8 cellular contexts compared by ENCODE assay signal in the genomic region with DNA sequence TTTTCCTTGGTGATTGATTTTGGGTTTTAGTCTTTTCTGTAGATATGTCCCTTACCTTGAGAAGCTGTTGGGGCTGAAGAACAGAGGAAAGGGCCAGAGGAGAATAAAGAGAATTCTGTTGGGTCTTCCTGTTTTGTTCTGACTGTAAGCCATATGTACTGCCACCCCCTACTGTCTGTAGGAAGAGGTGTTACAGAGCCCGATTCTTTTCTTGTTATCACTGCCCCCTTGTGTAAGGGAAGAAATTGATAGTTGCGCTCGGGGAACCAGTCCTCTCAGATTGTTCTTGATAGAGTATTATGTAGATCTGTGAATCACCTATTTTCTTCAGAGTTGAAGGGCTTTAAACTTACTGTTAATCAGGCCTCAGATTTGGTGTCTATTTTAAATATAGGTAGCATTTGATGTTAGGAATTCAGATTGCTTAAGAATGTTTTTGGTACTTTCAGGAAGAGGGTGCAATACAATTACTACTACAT. TPM values are rescaled to one million over a fixed set of nuclear protein-coding genes. Genes with fewer than 3 reads are reported as not detected.
A peak's percentile ranks its signal among the peaks of the same experiment; 100 is the strongest.
DNase-seq lines count a peak whose midpoint lies in the region; ATAC-seq, FAIRE-seq and TF ChIP-seq lines count a peak whose summit lies in the region.

No MANE protein-coding gene starts in this region.

- TF ChIP-seq CTCF in A549 (IDR thresholded peaks at IDR 0.05) (peak; percentile 100), GM13976 (IDR thresholded peaks at IDR 0.05; ENCODE audit: borderline replicate concordance, control extremely low read depth, extremely low read depth, insufficient read depth, missing control alignments) (peak; percentile 63)

- POLR2A ChIA-PET in A549 (lab: Yijun Ruan, JAX): interaction anchor here (1.0 kb wide), 3 partner anchors 164 to 189 kb away, joined by 3 to 4 read pairs (median 4); no protein-coding TSS in a partner anchor

- TF ChIP-seq POLR2A in A549 (IDR thresholded peaks at IDR 0.05; ENCODE audit: low read length): no peak

- peak; percentile 98 to 99 for TF ChIP-seq RAD21 in A549 (conservative IDR thresholded peaks at IDR 0.05 in 1 of 2, IDR thresholded peaks at IDR 0.05 in 1 of 2)

- H3K9me3 ChIP-seq in A549: 0 out of 3 replicates have a peak, but pooled peaks cover 4% of the 10 kb centered on the region

- peak overlapping the region; percentile 98 for H3K4me3 ChIP-seq in A549

- peak; percentile 93 to 98 for DNase-seq in A549 (ENCODE audit: low read depth in 1 of 2, low spot score in 1 of 2)
- peak; percentile 81 for DNase-seq in GM13976 (ENCODE audit: low spot score)
- DNase-seq in NCI-H2081 (lab: John Stamatoyannopoulos, UW): peak; percentile 85 to 93
- peak; percentile 21 for DNase-seq in T-helper 9 cell
- peak; percentile 73 for DNase-seq in central memory CD4-positive, alpha-beta T cell
- peak; percentile 91 for DNase-seq in left kidney (ENCODE audit: low read depth, low spot score)
- DNase-seq in stimulated activated CD8-positive, alpha-beta memory T cell treated with anti-CD3 and anti-CD28 coated beads, Interleukin-12 subunit alpha, Interleukin-12 subunit beta, amount 100 ng/mL, for 1 hour (ENCODE audit: low read depth): peak; percentile 25

- ATAC-seq in A549 (peak; percentile 65 to 87), HG02981 (IDR thresholded peaks at IDR 0.05; ENCODE audit: unreplicated experiment) (peak; percentile 77)

- TF ChIP-seq EP300 in A549 (IDR thresholded peaks at IDR 0.05): no peak

- H3K27ac ChIP-seq in A549: peak overlapping the region; percentile 65 to 98

- H3K4me2 ChIP-seq in A549: peak overlapping the region; percentile 86

- WGBS in A549 (ENCODE audit: missing lambda C conversion rate): 0% methylated on average over 3 of the region's 3 CpGs

- H3K4me1 ChIP-seq in A549: peaks cover 56% of the 10 kb centered on the region

- CTCF ChIA-PET in A549 (lab: Yijun Ruan, JAX): interaction anchor here (0.6 to 2.6 kb wide), 39 partner anchors 10 to 286 kb away, joined by 3 to 39 read pairs (median 4); no protein-coding TSS in a partner anchor

- FAIRE-seq in A549 (lab: Jason Lieb, UNC): peak; percentile 100

- in situ Hi-C loops in GM13976 (cut with MboI; ENCODE audit: low sequenced_read_pairs, unreplicated experiment): no loop called here

TF ChIP-seq in A549, 52 proteins besides CTCF, POLR2A, EP300 and RAD21:
- TF ChIP-seq, protein P1, sequence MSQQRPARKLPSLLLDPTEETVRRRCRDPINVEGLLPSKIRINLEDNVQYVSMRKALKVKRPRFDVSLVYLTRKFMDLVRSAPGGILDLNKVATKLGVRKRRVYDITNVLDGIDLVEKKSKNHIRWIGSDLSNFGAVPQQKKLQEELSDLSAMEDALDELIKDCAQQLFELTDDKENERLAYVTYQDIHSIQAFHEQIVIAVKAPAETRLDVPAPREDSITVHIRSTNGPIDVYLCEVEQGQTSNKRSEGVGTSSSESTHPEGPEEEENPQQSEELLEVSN (IDR thresholded peaks at IDR 0.05; ENCODE audit: borderline replicate concordance, low read depth): no peak
- TF ChIP-seq TFCP2L1 (CRISPR knock-in tag; IDR thresholded peaks at IDR 0.05) (no peak), MYC (IDR thresholded peaks at IDR 0.05; ENCODE audit: borderline replicate concordance, low read length) (peak; percentile 71; the same call in 1 of the 2 replicates), NPAS2 (CRISPR knock-in tag; IDR thresholded peaks at IDR 0.05; ENCODE audit: borderline replicate concordance) (no peak), GATA3 (IDR thresholded peaks at IDR 0.05; ENCODE audit: borderline replicate concordance) (no peak), FOSL2 (IDR thresholded peaks at IDR 0.05) (no peak), FOSL2 (CRISPR knock-in tag; IDR thresholded peaks at IDR 0.05) (peak; percentile 30; the same call in 1 of the 2 replicates), RNF2 (IDR thresholded peaks at IDR 0.05; ENCODE audit: borderline replicate concordance, low read depth) (no peak), JUN (IDR thresholded peaks at IDR 0.05) (peak in 1 of 2 experiments; percentile 23; a peak in 1 of 5 replicates), SMC3 (IDR thresholded peaks at IDR 0.05) (peak; percentile 99), KDM5A (IDR thresholded peaks at IDR 0.05) (no peak)
- TF ChIP-seq, protein P2, sequence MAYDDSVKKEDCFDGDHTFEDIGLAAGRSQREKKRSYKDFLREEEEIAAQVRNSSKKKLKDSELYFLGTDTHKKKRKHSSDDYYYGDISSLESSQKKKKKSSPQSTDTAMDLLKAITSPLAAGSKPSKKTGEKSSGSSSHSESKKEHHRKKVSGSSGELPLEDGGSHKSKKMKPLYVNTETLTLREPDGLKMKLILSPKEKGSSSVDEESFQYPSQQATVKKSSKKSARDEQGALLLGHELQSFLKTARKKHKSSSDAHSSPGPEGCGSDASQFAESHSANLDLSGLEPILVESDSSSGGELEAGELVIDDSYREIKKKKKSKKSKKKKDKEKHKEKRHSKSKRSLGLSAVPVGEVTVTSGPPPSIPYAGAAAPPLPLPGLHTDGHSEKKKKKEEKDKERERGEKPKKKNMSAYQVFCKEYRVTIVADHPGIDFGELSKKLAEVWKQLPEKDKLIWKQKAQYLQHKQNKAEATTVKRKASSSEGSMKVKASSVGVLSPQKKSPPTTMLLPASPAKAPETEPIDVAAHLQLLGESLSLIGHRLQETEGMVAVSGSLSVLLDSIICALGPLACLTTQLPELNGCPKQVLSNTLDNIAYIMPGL (CRISPR knock-in tag; IDR thresholded peaks at IDR 0.05; ENCODE audit: borderline replicate concordance): no peak
- TF ChIP-seq, protein P3, sequence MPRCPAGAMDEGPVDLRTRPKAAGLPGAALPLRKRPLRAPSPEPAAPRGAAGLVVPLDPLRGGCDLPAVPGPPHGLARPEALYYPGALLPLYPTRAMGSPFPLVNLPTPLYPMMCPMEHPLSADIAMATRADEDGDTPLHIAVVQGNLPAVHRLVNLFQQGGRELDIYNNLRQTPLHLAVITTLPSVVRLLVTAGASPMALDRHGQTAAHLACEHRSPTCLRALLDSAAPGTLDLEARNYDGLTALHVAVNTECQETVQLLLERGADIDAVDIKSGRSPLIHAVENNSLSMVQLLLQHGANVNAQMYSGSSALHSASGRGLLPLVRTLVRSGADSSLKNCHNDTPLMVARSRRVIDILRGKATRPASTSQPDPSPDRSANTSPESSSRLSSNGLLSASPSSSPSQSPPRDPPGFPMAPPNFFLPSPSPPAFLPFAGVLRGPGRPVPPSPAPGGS (IDR thresholded peaks at IDR 0.05): no peak
- TF ChIP-seq, protein P4, sequence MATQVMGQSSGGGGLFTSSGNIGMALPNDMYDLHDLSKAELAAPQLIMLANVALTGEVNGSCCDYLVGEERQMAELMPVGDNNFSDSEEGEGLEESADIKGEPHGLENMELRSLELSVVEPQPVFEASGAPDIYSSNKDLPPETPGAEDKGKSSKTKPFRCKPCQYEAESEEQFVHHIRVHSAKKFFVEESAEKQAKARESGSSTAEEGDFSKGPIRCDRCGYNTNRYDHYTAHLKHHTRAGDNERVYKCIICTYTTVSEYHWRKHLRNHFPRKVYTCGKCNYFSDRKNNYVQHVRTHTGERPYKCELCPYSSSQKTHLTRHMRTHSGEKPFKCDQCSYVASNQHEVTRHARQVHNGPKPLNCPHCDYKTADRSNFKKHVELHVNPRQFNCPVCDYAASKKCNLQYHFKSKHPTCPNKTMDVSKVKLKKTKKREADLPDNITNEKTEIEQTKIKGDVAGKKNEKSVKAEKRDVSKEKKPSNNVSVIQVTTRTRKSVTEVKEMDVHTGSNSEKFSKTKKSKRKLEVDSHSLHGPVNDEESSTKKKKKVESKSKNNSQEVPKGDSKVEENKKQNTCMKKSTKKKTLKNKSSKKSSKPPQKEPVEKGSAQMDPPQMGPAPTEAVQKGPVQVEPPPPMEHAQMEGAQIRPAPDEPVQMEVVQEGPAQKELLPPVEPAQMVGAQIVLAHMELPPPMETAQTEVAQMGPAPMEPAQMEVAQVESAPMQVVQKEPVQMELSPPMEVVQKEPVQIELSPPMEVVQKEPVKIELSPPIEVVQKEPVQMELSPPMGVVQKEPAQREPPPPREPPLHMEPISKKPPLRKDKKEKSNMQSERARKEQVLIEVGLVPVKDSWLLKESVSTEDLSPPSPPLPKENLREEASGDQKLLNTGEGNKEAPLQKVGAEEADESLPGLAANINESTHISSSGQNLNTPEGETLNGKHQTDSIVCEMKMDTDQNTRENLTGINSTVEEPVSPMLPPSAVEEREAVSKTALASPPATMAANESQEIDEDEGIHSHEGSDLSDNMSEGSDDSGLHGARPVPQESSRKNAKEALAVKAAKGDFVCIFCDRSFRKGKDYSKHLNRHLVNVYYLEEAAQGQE (IDR thresholded peaks at IDR 0.05): no peak
- TF ChIP-seq, protein P5, sequence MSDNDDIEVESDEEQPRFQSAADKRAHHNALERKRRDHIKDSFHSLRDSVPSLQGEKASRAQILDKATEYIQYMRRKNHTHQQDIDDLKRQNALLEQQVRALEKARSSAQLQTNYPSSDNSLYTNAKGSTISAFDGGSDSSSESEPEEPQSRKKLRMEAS (IDR thresholded peaks at IDR 0.05): peak; percentile 50; the same call in 1 of the 2 replicates
TF ChIP-seq in A549: peak in this region for 5.

RNA-seq across cellular contexts. Expression of a gene that starts 2.4 kb away (rescaled TPM):
- polyA plus RNA-seq in A549 (2011; rRNA removed) (33.7 and 60.6 TPM in 2 replicates), A549 (2017; fragmentation: RNase III; extraction: RNeasy Plus Mini Kit Qiagen cat#74134 plus additional on column Dnase treatment) (16.3 to 19.4 TPM (median 17.9 TPM) in 3 replicates)
- polyA plus RNA-seq in A549 (2012; cell fraction: cytosol; rRNA removed): 8.3 and 10.8 TPM in 2 replicates
- polyA plus RNA-seq in A549 (2012; cell fraction: nucleus; rRNA removed): 13.3 and 18.1 TPM in 2 replicates
- polyA minus RNA-seq in A549 (2011; rRNA and poly(A)+ RNA removed): 584 and 615 TPM in 2 replicates

Comparison
In these comparisons a context has a peak if more than half of its experiments do, and no peak if none do; other contexts are left out.
1. Peak in every context shown above with its lines: DNase-seq, ATAC-seq, H3K4me3 ChIP-seq and H3K27ac ChIP-seq.
2. DNase-seq: peak in every context shown above with its lines; median percentile 96 in A549; 91 in left kidney; 89 in NCI-H2081; 81 in GM13976; 73 in central memory CD4-positive, alpha-beta T cell; 25 in stimulated activated CD8-positive, alpha-beta memory T cell treated with anti-CD3 and anti-CD28 coated beads, Interleukin-12 subunit alpha, Interleukin-12 subunit beta, amount 100 ng/mL, for 1 hour; 21 in T-helper 9 cell.